Comparison of ENCODE assay signal across 26 cellular contexts in genomic region chr6:151414641-151415260, GRCh38. TPM values are rescaled to one million over a fixed set of nuclear protein-coding genes. Genes with fewer than 3 reads are reported as not detected.
DNase-seq lines count a peak whose midpoint lies in the region; ATAC-seq, FAIRE-seq and TF ChIP-seq lines count a peak whose summit lies in the region.
"Had no signal": no experiment of that assay in that cellular context is flagged by ENCODE, and none has a peak within 500 bp of the region (broad histone marks: within the 10 kb centered on the region; RNA-seq: fewer than 3 reads in every experiment).

No MANE protein-coding gene starts in this region.

- no peak for DNase-seq in activated T-cell treated with anti-CD3 and anti-CD28 coated beads, Interleukin-2, amount 50 U/mL, for 72 hours
- DNase-seq in activated T-cell treated with anti-CD3 and anti-CD28 coated beads for 4 hours: no peak
- no peak for DNase-seq in CD4-positive, CD25-positive, alpha-beta regulatory T cell
- DNase-seq in T-helper 17 cell: no peak
- DNase-seq in nephron progenitor cell: no peak
- no peak for DNase-seq in RCC 7860 (ENCODE audit: low spot score)
- DNase-seq in naive thymus-derived CD8-positive, alpha-beta T cell: no peak
- DNase-seq: Calu3, DND-41, NCI-H1092, NCI-H1436, NCI-H187, NCI-H2081 treated with DMSO at 0.1 percent for 48 hours, NCI-H2171, NCI-H446, NCI-H524 treated with DMSO at 0.1 percent for 48 hours, NCI-H774, SJCRH30 had no signal

- H3K27me3 ChIP-seq in CD4-positive, CD25-positive, alpha-beta regulatory T cell (ENCODE audit: control insufficient read depth, insufficient read depth, low read length): no peaks in the 10 kb centered on the region
- H3K27me3 ChIP-seq: BLaER1 treated with 17β-estradiol and CSF1 and Interleukin-3, amounts not matched to agents 10 nM and 100 nM; SJCRH30 had no signal

- no peak overlapping the region for H3K4me3 Mint-ChIP-seq in activated T-cell treated with anti-CD3 and anti-CD28 coated beads, Interleukin-2, amount 50 U/mL, for 72 hours
- H3K4me3 Mint-ChIP-seq in CD4-positive, CD25-positive, alpha-beta regulatory T cell: peak overlapping the region in 1 of 4 donors; percentile 51
- H3K4me3 Mint-ChIP-seq in T-helper 17 cell (no peak overlapping the region), nephron progenitor cell (no peak overlapping the region)
- H3K4me3 Mint-ChIP-seq in naive thymus-derived CD8-positive, alpha-beta T cell: peak overlapping the region in 1 of 10 donors; percentile 15
- H3K4me3 Mint-ChIP-seq: IgD-negative memory B cell had no signal

- H3K27ac Mint-ChIP-seq in activated T-cell treated with anti-CD3 and anti-CD28 coated beads, Interleukin-2, amount 50 U/mL, for 72 hours: peak overlapping the region; percentile 21
- H3K27ac Mint-ChIP-seq in CD4-positive, CD25-positive, alpha-beta regulatory T cell: no peak overlapping the region
- H3K27ac Mint-ChIP-seq in T-helper 17 cell: peak overlapping the region; percentile 85
- H3K27ac Mint-ChIP-seq in nephron progenitor cell: peak overlapping the region; percentile 10
- peak overlapping the region in 5 of 10 donors; percentile 33 to 84 (median 59) for H3K27ac Mint-ChIP-seq in naive thymus-derived CD8-positive, alpha-beta T cell
- H3K27ac Mint-ChIP-seq: IgD-negative memory B cell had no signal

- no peak overlapping the region for H3K4me3 ChIP-seq in CD4-positive, CD25-positive, alpha-beta regulatory T cell (ENCODE audit: low read depth, low read length)
- H3K4me3 ChIP-seq: BLaER1 treated with 17β-estradiol and CSF1 and Interleukin-3, amounts not matched to agents 10 nM and 100 nM; SJCRH30 had no signal

- peaks cover 36% of the 10 kb centered on the region for H3K36me3 ChIP-seq in CD4-positive, CD25-positive, alpha-beta regulatory T cell (ENCODE audit: control insufficient read depth, insufficient read depth, low read length)

- no peaks in the 10 kb centered on the region for H3K9me3 ChIP-seq in CD4-positive, CD25-positive, alpha-beta regulatory T cell (ENCODE audit: control insufficient read depth in 2 of 2, low read length in 2 of 2)
- H3K9me3 ChIP-seq in T-helper 17 cell (ENCODE audit: control insufficient read depth, low read length, poor library complexity, severe bottlenecking): no peaks in the 10 kb centered on the region
- H3K9me3 ChIP-seq: SJCRH30 had no signal

- H3K4me1 Mint-ChIP-seq in activated T-cell treated with anti-CD3 and anti-CD28 coated beads, Interleukin-2, amount 50 U/mL, for 72 hours (ENCODE audit: low read depth): peaks cover 16% of the 10 kb centered on the region
- H3K4me1 Mint-ChIP-seq in CD4-positive, CD25-positive, alpha-beta regulatory T cell: peaks cover 21 to 34% (median 25%) of the 10 kb centered on the region in 4 donors
- H3K4me1 Mint-ChIP-seq in T-helper 17 cell (peaks cover 20% of the 10 kb centered on the region), nephron progenitor cell (no peaks in the 10 kb centered on the region)
- H3K4me1 Mint-ChIP-seq in naive thymus-derived CD8-positive, alpha-beta T cell: peaks cover 12 to 32% (median 22%) of the 10 kb centered on the region in 4 donors

- peaks cover 0 to 1% of the 10 kb centered on the region in 2 donors for H3K9me3 Mint-ChIP-seq in activated T-cell treated with anti-CD3 and anti-CD28 coated beads, Interleukin-2, amount 50 U/mL, for 72 hours
- H3K9me3 Mint-ChIP-seq in CD4-positive, CD25-positive, alpha-beta regulatory T cell: peaks cover 0 to 9% (median 2%) of the 10 kb centered on the region in 7 donors
- peaks cover 19% of the 10 kb centered on the region for H3K9me3 Mint-ChIP-seq in nephron progenitor cell
- H3K9me3 Mint-ChIP-seq in naive thymus-derived CD8-positive, alpha-beta T cell: peaks cover 0 to 13% (median 7%) of the 10 kb centered on the region in 9 donors

- no peaks in the 10 kb centered on the region for H3K27me3 Mint-ChIP-seq in activated T-cell treated with anti-CD3 and anti-CD28 coated beads, Interleukin-2, amount 50 U/mL, for 72 hours (ENCODE audit: low read depth)
- H3K27me3 Mint-ChIP-seq in CD4-positive, CD25-positive, alpha-beta regulatory T cell: no peaks in the 10 kb centered on the region
- H3K27me3 Mint-ChIP-seq in T-helper 17 cell (no peaks in the 10 kb centered on the region), nephron progenitor cell (ENCODE audit: low read depth, poor library complexity) (no peaks in the 10 kb centered on the region)
- no peaks in the 10 kb centered on the region for H3K27me3 Mint-ChIP-seq in naive thymus-derived CD8-positive, alpha-beta T cell
- H3K27me3 Mint-ChIP-seq: IgD-negative memory B cell had no signal

- TF ChIP-seq CTCF in nephron progenitor cell (IDR thresholded peaks at IDR 0.05): no peak

- peaks cover 16 to 37% of the 10 kb centered on the region in 2 donors for H3K36me3 Mint-ChIP-seq in activated T-cell treated with anti-CD3 and anti-CD28 coated beads, Interleukin-2, amount 50 U/mL, for 72 hours (ENCODE audit: insufficient read depth in 2 of 2)
- peaks cover 37% of the 10 kb centered on the region for H3K36me3 Mint-ChIP-seq in CD4-positive, CD25-positive, alpha-beta regulatory T cell
- H3K36me3 Mint-ChIP-seq in T-helper 17 cell (ENCODE audit: low read depth) (peaks cover 7% of the 10 kb centered on the region), nephron progenitor cell (ENCODE audit: low read depth) (peaks cover 79% of the 10 kb centered on the region)
- H3K36me3 Mint-ChIP-seq in naive thymus-derived CD8-positive, alpha-beta T cell: peaks cover 16 to 50% (median 39%) of the 10 kb centered on the region in 3 donors

- POLR2A ChIA-PET in naive thymus-derived CD8-positive, alpha-beta T cell (lab: Charles Lee): no interaction called here

- H3K4me1 ChIP-seq in CD4-positive, CD25-positive, alpha-beta regulatory T cell (ENCODE audit: control insufficient read depth, insufficient read depth, low read length, poor library complexity, severe bottlenecking): peaks cover 20% of the 10 kb centered on the region
- H3K4me1 ChIP-seq: SJCRH30 had no signal

- H3K27ac ChIP-seq in CD4-positive, CD25-positive, alpha-beta regulatory T cell (ENCODE audit: insufficient read depth, low read length, poor library complexity, severe bottlenecking): peak overlapping the region; percentile 69
- H3K27ac ChIP-seq: BLaER1 treated with 17β-estradiol and CSF1 and Interleukin-3, amounts not matched to agents 10 nM and 100 nM; HL-60; SJCRH30 had no signal

- no peak for ATAC-seq in activated T-cell treated with anti-CD3 and anti-CD28 coated beads, Interleukin-2, amount 50 U/mL, for 72 hours (replicated peaks in 1 of 2)
- no peak for ATAC-seq in CD4-positive, CD25-positive, alpha-beta regulatory T cell (ENCODE audit: low read depth in 2 of 2)
- no peak for ATAC-seq in T-helper 17 cell
- no peak for ATAC-seq in HG03460 (IDR thresholded peaks at IDR 0.05; ENCODE audit: unreplicated experiment)
- ATAC-seq in naive thymus-derived CD8-positive, alpha-beta T cell: no peak
- ATAC-seq: HCT116, Right ventricle myocardium inferior had no signal

- no peak for FAIRE-seq in RCC 7860 (lab: Jason Lieb, UNC)
- FAIRE-seq: GM12892, GM19239 had no signal

RNA-seq across cellular contexts. Expression of gene ZBTB2, which starts 23.4 kb away (rescaled TPM):
- total RNA-seq in activated T-cell treated with anti-CD3 and anti-CD28 coated beads, Interleukin-2, amount 50 U/mL, for 72 hours: 10 to 100 TPM; 24.3 to 27.7 TPM
- total RNA-seq in CD4-positive, CD25-positive, alpha-beta regulatory T cell: 31.9 TPM
- polyA plus RNA-seq in CD4-positive, CD25-positive, alpha-beta regulatory T cell: 10 to 100 TPM; 18.0 to 20.9 (median 19.5) TPM
- 10 to 100 TPM; 23.5 to 29.2 TPM for total RNA-seq in T-helper 17 cell
- total RNA-seq in naive thymus-derived CD8-positive, alpha-beta T cell: 10 to 100 TPM; 32.0 to 32.4 TPM
- polyA plus RNA-seq in naive thymus-derived CD8-positive, alpha-beta T cell: 10 to 100 TPM; 12.3 to 18.8 (median 15.0) TPM

RNA-seq across cellular contexts. Expression of gene RMND1, which starts 37.2 kb away (rescaled TPM):
- 10 to 100 TPM; 22.7 to 26.6 TPM for total RNA-seq in activated T-cell treated with anti-CD3 and anti-CD28 coated beads, Interleukin-2, amount 50 U/mL, for 72 hours
- 10.4 TPM for total RNA-seq in CD4-positive, CD25-positive, alpha-beta regulatory T cell
- polyA plus RNA-seq in CD4-positive, CD25-positive, alpha-beta regulatory T cell: 10 to 100 TPM; 10.2 to 13.3 (median 11.9) TPM
- 1 to 10 TPM; 7.0 to 8.5 TPM for total RNA-seq in T-helper 17 cell
- 10 to 100 TPM; 16.0 to 18.3 TPM for total RNA-seq in naive thymus-derived CD8-positive, alpha-beta T cell
- polyA plus RNA-seq in naive thymus-derived CD8-positive, alpha-beta T cell: 10 to 100 TPM in 2 of 3 donors, 1 to 10 TPM in 1; 7.7 to 13.9 (median 10.7) TPM

Comparison
In these comparisons a context has a peak if more than half of its experiments do, and no peak if none do; other contexts are left out.
1. H3K27ac Mint-ChIP-seq: peak in activated T-cell treated with anti-CD3 and anti-CD28 coated beads, Interleukin-2, amount 50 U/mL, for 72 hours (single experiment), T-helper 17 cell (single experiment) and nephron progenitor cell (single experiment); none in CD4-positive, CD25-positive, alpha-beta regulatory T cell (0 of 3).